ENCODE assay signal across 8 cellular contexts in genomic region chr20:407097-407952, GRCh38.
DNase-seq lines count a peak whose midpoint lies in the region; ATAC-seq and TF ChIP-seq lines count a peak whose summit lies in the region.

No MANE protein-coding gene starts in this region.

- peak overlapping the region; percentile 54 for H3K4me3 ChIP-seq in brain microvascular endothelial cell (ENCODE audit: low read depth, low read length)
- peak overlapping the region; percentile 47 for H3K4me3 ChIP-seq in iPS-11a (ENCODE audit: low read depth, low read length)
- peak overlapping the region; percentile 49 for H3K4me3 ChIP-seq in skeletal muscle cell (ENCODE audit: low read depth, low read length)

- ATAC-seq in HG02642 (IDR thresholded peaks at IDR 0.05; ENCODE audit: poor library complexity, unreplicated experiment), result peak; percentile 75

- no peak overlapping the region for H3K27ac ChIP-seq in brain microvascular endothelial cell

- DNase-seq in NCI-H2081 (lab: John Stamatoyannopoulos, UW) (peak; percentile 47 to 72), NCI-H2081 treated with DMSO at 0.1 percent for 48 hours (lab: John Stamatoyannopoulos, UW) (no peak), NCI-H1092 (lab: John Stamatoyannopoulos, UW) (peak; percentile 38), T-helper 1 cell (peak; percentile 56 to 80 (median 63)), brain microvascular endothelial cell (peak; percentile 45), skeletal muscle cell (ENCODE audit: low read depth) (peak; percentile 33)

- peak; percentile 48 for TF ChIP-seq CTCF in brain microvascular endothelial cell (IDR thresholded peaks at IDR 0.05; ENCODE audit: low read depth, low read length, missing control alignments)

- in situ Hi-C loops in brain microvascular endothelial cell (cut with HindIII; ENCODE audit: low pct_ligation_motif_present, low sequenced_read_pairs), result no loop called here

- no peaks in the 10 kb centered on the region for H3K27me3 ChIP-seq in brain microvascular endothelial cell (replicated peaks)

- peaks cover 11% of the 10 kb centered on the region for H3K36me3 ChIP-seq in brain microvascular endothelial cell (replicated peaks)
